Comparison of ENCODE assay signal across 10 cellular contexts in the genomic region with DNA sequence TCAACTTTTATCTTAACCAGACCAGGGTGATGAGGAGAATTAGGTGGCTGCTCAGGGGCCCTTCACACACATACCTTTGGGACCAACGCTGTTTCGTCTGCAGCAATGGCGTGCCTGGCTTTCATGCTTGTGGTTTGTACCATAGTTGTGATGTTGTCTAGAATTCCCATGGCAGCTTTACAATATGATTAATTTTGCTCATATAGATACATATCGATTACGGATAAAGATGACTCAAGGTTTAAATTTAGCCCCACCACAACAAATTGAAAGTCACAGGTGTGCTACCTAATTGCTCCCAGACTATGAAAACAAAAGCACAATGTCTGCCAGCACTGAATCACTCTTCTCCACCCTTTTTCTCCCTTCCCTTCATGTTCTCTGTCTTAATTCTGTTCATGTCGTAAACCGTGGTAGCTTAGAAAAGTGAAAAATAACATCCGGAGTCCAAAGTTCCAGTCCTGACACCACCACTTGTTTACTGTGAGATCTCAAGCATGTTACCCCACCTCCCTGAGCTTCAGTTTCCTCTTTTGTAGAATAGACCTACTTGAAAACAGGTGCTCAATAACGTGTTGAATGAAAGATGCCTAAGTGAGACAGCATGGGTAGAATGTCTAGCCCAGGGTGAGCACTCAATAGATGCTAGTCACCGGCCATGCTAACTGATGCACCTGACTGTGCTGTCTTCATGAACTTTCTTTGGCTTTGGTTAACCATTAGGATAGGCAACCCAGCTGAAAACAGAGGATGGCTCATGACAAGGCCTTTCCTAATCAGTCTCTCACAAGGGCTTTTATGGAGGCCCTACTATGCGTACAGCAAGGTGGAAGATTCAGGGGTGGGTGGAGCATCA. TPM values are rescaled to one million over a fixed set of nuclear protein-coding genes. Genes with fewer than 3 reads are reported as not detected.
DNase-seq lines count a peak whose midpoint lies in the region; ATAC-seq and TF ChIP-seq lines count a peak whose summit lies in the region.
"Had no signal": no experiment of that assay in that cellular context is flagged by ENCODE, and none has a peak within 500 bp of the region (broad histone marks: within the 10 kb centered on the region; RNA-seq: fewer than 3 reads in every experiment).

No MANE protein-coding gene starts in this region.

- H3K27ac Mint-ChIP-seq in central memory CD8-positive, alpha-beta T cell (ENCODE audit: low read depth): peak overlapping the region; percentile 82
- H3K27ac Mint-ChIP-seq in type B pancreatic cell: no peak overlapping the region

- TF ChIP-seq CTCF in type B pancreatic cell (conservative IDR thresholded peaks at IDR 0.05): no peak

- peaks cover 30% of the 10 kb centered on the region for H3K4me1 Mint-ChIP-seq in central memory CD8-positive, alpha-beta T cell
- peaks cover 24% of the 10 kb centered on the region for H3K4me1 Mint-ChIP-seq in type B pancreatic cell (ENCODE audit: unreplicated experiment)

- H3K27me3 Mint-ChIP-seq in central memory CD8-positive, alpha-beta T cell: no peaks in the 10 kb centered on the region
- H3K27me3 Mint-ChIP-seq in type B pancreatic cell: no peaks in the 10 kb centered on the region

- peak overlapping the region; percentile 11 for H3K4me3 Mint-ChIP-seq in central memory CD8-positive, alpha-beta T cell
- H3K4me3 Mint-ChIP-seq in type B pancreatic cell: no peak overlapping the region

- ATAC-seq in GM18508 (IDR thresholded peaks at IDR 0.05; ENCODE audit: insufficient read depth, unreplicated experiment): peak; percentile 52
- ATAC-seq in GM21381 (IDR thresholded peaks at IDR 0.05; ENCODE audit: unreplicated experiment): peak; percentile 61
- ATAC-seq in HG03103 (IDR thresholded peaks at IDR 0.05; ENCODE audit: low read depth, unreplicated experiment): peak; percentile 51
- ATAC-seq in central memory CD8-positive, alpha-beta T cell (replicated peaks; ENCODE audit: extremely low read depth, poor library complexity, severe bottlenecking): no peak
- ATAC-seq: activated naive CD4-positive, alpha-beta T cell treated with anti-CD3 and anti-CD28 coated beads, Interleukin-2, amount 50 U/mL, for 72 hours had no signal

- no peaks in the 10 kb centered on the region for H3K9me3 Mint-ChIP-seq in central memory CD8-positive, alpha-beta T cell
- H3K9me3 Mint-ChIP-seq in type B pancreatic cell: peaks cover 3% of the 10 kb centered on the region

- DNase-seq in central memory CD8-positive, alpha-beta T cell (ENCODE audit: low spot score in 2 of 2): no peak
- DNase-seq in NCI-H1436 treated with DMSO at 0.1 percent for 48 hours (lab: John Stamatoyannopoulos, UW): no peak
- no peak for DNase-seq in type B pancreatic cell (ENCODE audit: extremely low spot score, unreplicated experiment)
- DNase-seq in OCI-M2 (lab: John Stamatoyannopoulos, UW; ENCODE audit: unreplicated experiment): no peak
- no peak for DNase-seq in islet precursor cell
- DNase-seq: NCI-H446 treated with DMSO at 0.1 percent for 48 hours had no signal

- H3K36me3 Mint-ChIP-seq in central memory CD8-positive, alpha-beta T cell (ENCODE audit: insufficient read depth): peaks cover 8% of the 10 kb centered on the region
- H3K36me3 Mint-ChIP-seq in type B pancreatic cell: no peaks in the 10 kb centered on the region
- H3K36me3 Mint-ChIP-seq: activated naive CD4-positive, alpha-beta T cell treated with anti-CD3 and anti-CD28 coated beads, Interleukin-2, amount 50 U/mL, for 72 hours had no signal

RNA-seq across cellular contexts. Expression of gene JUN, which starts 22.1 kb away (rescaled TPM):
- 160 and 262 TPM in 2 replicates for total RNA-seq in type B pancreatic cell (ENCODE audit: low replicate concordance)
